8 cellular contexts compared by ENCODE assay signal in genomic region chr6:33271608-33272357, GRCh38. TPM values are rescaled to one million over a fixed set of nuclear protein-coding genes. Genes with fewer than 3 reads are reported as not detected.
DNase-seq lines count a peak whose midpoint lies in the region; ATAC-seq and TF ChIP-seq lines count a peak whose summit lies in the region.

TSS of gene RPS18 (plus strand) at chr6:33272075. CDS start at chr6:33272120, 45 bp downstream.
TSS of gene VPS52 (minus strand) at chr6:33271876. CDS start at chr6:33271675, 201 bp downstream.

- ATAC-seq in HG02798 (IDR thresholded peaks at IDR 0.05; ENCODE audit: poor library complexity, unreplicated experiment): peak; percentile 90

- no peak for TF ChIP-seq CTCF in GM12875 (IDR thresholded peaks at IDR 0.05; ENCODE audit: borderline replicate concordance, insufficient read depth, low read depth, low read length)
- TF ChIP-seq CTCF in type B pancreatic cell (conservative IDR thresholded peaks at IDR 0.05): no peak

- intact Hi-C loops in cardiac septum (cut with DNase I): loop anchor here (1.0 kb wide), 1 partner anchor 18 kb away; the partner anchor contains the start of genes PFDN6 and WDR46

- no peaks in the 10 kb centered on the region for H3K9me3 Mint-ChIP-seq in type B pancreatic cell

- DNase-seq in NCI-H1436 (lab: John Stamatoyannopoulos, UW) (peak; percentile 97), T follicular helper cell (ENCODE audit: low read depth) (peak; percentile 89), adipocyte (ENCODE audit: low read depth) (peak; percentile 100), cardiac septum (ENCODE audit: low spot score) (peak; percentile 96), pons (ENCODE audit: low spot score) (peak; percentile 100), type B pancreatic cell (ENCODE audit: extremely low spot score, unreplicated experiment) (peak; percentile 87)

- peaks cover 45% of the 10 kb centered on the region for H3K4me1 ChIP-seq in adipocyte (ENCODE audit: control insufficient read depth, insufficient read depth, low read length)

- H3K27me3 Mint-ChIP-seq in type B pancreatic cell: no peaks in the 10 kb centered on the region

- H3K4me1 Mint-ChIP-seq in type B pancreatic cell (ENCODE audit: unreplicated experiment): peaks cover 46% of the 10 kb centered on the region

- peaks cover 68% of the 10 kb centered on the region for H3K36me3 ChIP-seq in adipocyte (ENCODE audit: control insufficient read depth, insufficient read depth, low read length, severe bottlenecking)

- H3K27ac Mint-ChIP-seq in type B pancreatic cell: peak within 1 kb of the TSS; percentile 100

- H3K9ac ChIP-seq in adipocyte (ENCODE audit: low read length): peak within 1 kb of the TSS; percentile 98

- peak within 1 kb of the TSS; percentile 98 for H3K4me3 Mint-ChIP-seq in type B pancreatic cell

- H3K9me3 ChIP-seq in adipocyte (ENCODE audit: control insufficient read depth, low read length): no peaks in the 10 kb centered on the region

- peaks cover 39% of the 10 kb centered on the region for H3K36me3 Mint-ChIP-seq in type B pancreatic cell

- H3K27me3 ChIP-seq in adipocyte (replicated peaks; ENCODE audit: control insufficient read depth, insufficient read depth, low read length): no peaks in the 10 kb centered on the region

- H3K4me3 ChIP-seq in GM12875 (ENCODE audit: low read depth, low read length) (peak within 1 kb of the TSS; percentile 61), adipocyte (ENCODE audit: low read length) (peak within 1 kb of the TSS; percentile 87)

RNA-seq across cellular contexts. Expression of gene RPS18, which starts in this region (rescaled TPM):
- total RNA-seq in cardiac septum (753 TPM), type B pancreatic cell (ENCODE audit: low replicate concordance) (3,043 and 3,480 TPM in 2 replicates)

RNA-seq across cellular contexts. Expression of gene VPS52, which starts in this region (rescaled TPM):
- total RNA-seq in cardiac septum: 32.5 TPM
- total RNA-seq in type B pancreatic cell (ENCODE audit: low replicate concordance): 54.7 and 62.4 TPM in 2 replicates

Comparison
In these comparisons a context has a peak if more than half of its experiments do, and no peak if none do; other contexts are left out.
1. Peak in every context shown above with its lines: DNase-seq, ATAC-seq and H3K4me3 ChIP-seq.